8 cellular contexts compared by ENCODE assay signal in genomic region chr1:100896481-100896982, GRCh38.
DNase-seq lines count a peak whose midpoint lies in the region; ATAC-seq, FAIRE-seq and TF ChIP-seq lines count a peak whose summit lies in the region.

No MANE protein-coding gene starts in this region.

- in situ Hi-C loops in astrocyte of the cerebellum (cut with HindIII; ENCODE audit: low sequenced_read_pairs), result no loop called here

- ATAC-seq in GM21825 (IDR thresholded peaks at IDR 0.05; ENCODE audit: unreplicated experiment), result peak; percentile 37

- TF ChIP-seq CTCF in GM10266 (IDR thresholded peaks at IDR 0.05; ENCODE audit: control insufficient read depth, insufficient read depth, low read depth, missing control alignments) (no peak), astrocyte of the cerebellum (IDR thresholded peaks at IDR 0.05; ENCODE audit: low read depth, low read length, missing control alignments) (no peak)

- DNase-seq in GM10266 (ENCODE audit: extremely low spot score) (peak; percentile 63), Kasumi-1 (lab: John Stamatoyannopoulos, UW) (peak; percentile 66 to 83), T-helper 2 cell (peak in 4 of 5 experiments; percentile 18 to 95 (median 61)), astrocyte of the cerebellum (ENCODE audit: low read depth) (peak; percentile 18), iPS-NIHi7 (ENCODE audit: extremely low spot score) (peak; percentile 23), HTR-8/SVneo (ENCODE audit: insufficient read length, low spot score) (no peak)
- DNase-seq in stimulated activated CD4-positive, alpha-beta T cell treated with anti-CD3 and anti-CD28 coated beads, Interleukin-15, amount 100 ng/mL, for 24 hours, result peak; percentile 55

- H3K4me3 ChIP-seq in astrocyte of the cerebellum (ENCODE audit: low read depth, low read length), result peak overlapping the region; percentile 87

- no peak for FAIRE-seq in HTR-8/SVneo (lab: Jason Lieb, UNC)
